In the genomic region with DNA sequence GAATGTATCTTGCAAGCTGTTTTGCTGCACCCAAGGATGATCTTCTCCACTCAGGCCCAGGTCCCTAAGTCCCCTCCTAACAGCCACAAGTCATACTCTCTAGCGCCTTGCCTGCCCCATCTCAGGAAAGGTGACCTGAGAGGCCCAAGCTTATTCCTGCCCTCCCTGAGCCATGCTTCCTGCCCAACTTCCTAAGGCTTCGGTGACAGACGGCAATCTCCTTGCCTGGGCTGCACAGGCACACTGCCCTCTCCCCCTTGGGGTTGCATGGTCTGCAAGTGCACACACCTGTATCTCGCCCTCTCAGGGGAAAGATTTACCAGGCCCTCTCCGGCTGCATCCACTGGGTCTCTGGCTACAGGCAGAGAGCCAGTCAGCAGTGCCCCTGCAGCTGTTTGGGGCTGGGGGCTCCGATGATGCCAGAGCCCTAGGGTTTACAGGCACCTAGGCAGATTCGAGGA, we compare ENCODE assay signal across 2 cellular contexts.
TF ChIP-seq lines count a peak whose summit lies in the region.

No MANE protein-coding gene starts in this region.

TF ChIP-seq in IMR-90, 13 proteins besides CTCF, POLR2A, EP300 and RAD21:
- no peak for TF ChIP-seq FOS (IDR thresholded peaks at IDR 0.05; ENCODE audit: low read depth, low read length)
- TF ChIP-seq MAFK (IDR thresholded peaks at IDR 0.05; ENCODE audit: low read depth, low read length): no peak
- no peak for TF ChIP-seq MAZ (IDR thresholded peaks at IDR 0.05; ENCODE audit: borderline replicate concordance, low read depth, low read length)
- TF ChIP-seq, protein P1, sequence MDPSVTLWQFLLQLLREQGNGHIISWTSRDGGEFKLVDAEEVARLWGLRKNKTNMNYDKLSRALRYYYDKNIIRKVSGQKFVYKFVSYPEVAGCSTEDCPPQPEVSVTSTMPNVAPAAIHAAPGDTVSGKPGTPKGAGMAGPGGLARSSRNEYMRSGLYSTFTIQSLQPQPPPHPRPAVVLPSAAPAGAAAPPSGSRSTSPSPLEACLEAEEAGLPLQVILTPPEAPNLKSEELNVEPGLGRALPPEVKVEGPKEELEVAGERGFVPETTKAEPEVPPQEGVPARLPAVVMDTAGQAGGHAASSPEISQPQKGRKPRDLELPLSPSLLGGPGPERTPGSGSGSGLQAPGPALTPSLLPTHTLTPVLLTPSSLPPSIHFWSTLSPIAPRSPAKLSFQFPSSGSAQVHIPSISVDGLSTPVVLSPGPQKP (IDR thresholded peaks at IDR 0.05; ENCODE audit: borderline replicate concordance, low read depth, low read length): no peak
- TF ChIP-seq BHLHE40 (IDR thresholded peaks at IDR 0.05; ENCODE audit: low read depth, low read length): no peak
- no peak for TF ChIP-seq MXI1 (IDR thresholded peaks at IDR 0.05; ENCODE audit: borderline replicate concordance, low read depth, low read length)
- no peak for TF ChIP-seq CHD1 (IDR thresholded peaks at IDR 0.05; ENCODE audit: low read depth, low read length)
- TF ChIP-seq NFE2L2 (IDR thresholded peaks at IDR 0.05; ENCODE audit: low read depth, low read length): no peak
- TF ChIP-seq RFX5 (IDR thresholded peaks at IDR 0.05; ENCODE audit: low read depth, low read length): no peak
- TF ChIP-seq CEBPB (IDR thresholded peaks at IDR 0.05; ENCODE audit: low read depth, low read length): no peak
- TF ChIP-seq, protein P2, sequence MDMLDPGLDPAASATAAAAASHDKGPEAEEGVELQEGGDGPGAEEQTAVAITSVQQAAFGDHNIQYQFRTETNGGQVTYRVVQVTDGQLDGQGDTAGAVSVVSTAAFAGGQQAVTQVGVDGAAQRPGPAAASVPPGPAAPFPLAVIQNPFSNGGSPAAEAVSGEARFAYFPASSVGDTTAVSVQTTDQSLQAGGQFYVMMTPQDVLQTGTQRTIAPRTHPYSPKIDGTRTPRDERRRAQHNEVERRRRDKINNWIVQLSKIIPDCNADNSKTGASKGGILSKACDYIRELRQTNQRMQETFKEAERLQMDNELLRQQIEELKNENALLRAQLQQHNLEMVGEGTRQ (IDR thresholded peaks at IDR 0.05; ENCODE audit: low read depth, low read length): no peak
- no peak for TF ChIP-seq RCOR1 (IDR thresholded peaks at IDR 0.05; ENCODE audit: insufficient replicate concordance, low read length)
- TF ChIP-seq SMC3 (IDR thresholded peaks at IDR 0.05; ENCODE audit: low read depth, low read length): no peak

TF ChIP-seq in HepG2, 621 proteins besides CTCF, POLR2A, EP300 and RAD21:
- TF ChIP-seq ZNF761 (CRISPR knock-in tag; conservative IDR thresholded peaks at IDR 0.05) (no peak), ZNF468 (CRISPR knock-in tag; IDR thresholded peaks at IDR 0.05) (no peak)
